ENCODE assay signal across 22 cellular contexts in genomic region chr2:230830428-230830827, GRCh38. TPM values are rescaled to one million over a fixed set of nuclear protein-coding genes. Genes with fewer than 3 reads are reported as not detected.
DNase-seq lines count a peak whose midpoint lies in the region; ATAC-seq and TF ChIP-seq lines count a peak whose summit lies in the region.
"Had no signal": no experiment of that assay in that cellular context is flagged by ENCODE, and none has a peak within 500 bp of the region (broad histone marks: within the 10 kb centered on the region; RNA-seq: fewer than 3 reads in every experiment).

No MANE protein-coding gene starts in this region.

- H3K27ac ChIP-seq in dorsolateral prefrontal cortex = no peak overlapping the region
- H3K27ac ChIP-seq: RWPE1 had no signal

- H3K4me1 Mint-ChIP-seq in activated naive CD4-positive, alpha-beta T cell treated with anti-CD3 and anti-CD28 coated beads for 36 hours (ENCODE audit: low read depth) = no peaks in the 10 kb centered on the region
- peaks cover 4% of the 10 kb centered on the region for H3K4me1 Mint-ChIP-seq in activated T-helper 17 cell treated with anti-CD3 and anti-CD28 coated beads, Interleukin-2, amount 50 U/mL, for 72 hours

- no peaks in the 10 kb centered on the region for H3K36me3 Mint-ChIP-seq in activated naive CD4-positive, alpha-beta T cell treated with anti-CD3 and anti-CD28 coated beads for 36 hours (ENCODE audit: low read depth)
- no peaks in the 10 kb centered on the region for H3K36me3 Mint-ChIP-seq in activated T-helper 17 cell treated with anti-CD3 and anti-CD28 coated beads, Interleukin-2, amount 50 U/mL, for 72 hours (ENCODE audit: low read depth)
- H3K36me3 Mint-ChIP-seq: CD14-positive monocyte had no signal

- H3K4me3 ChIP-seq in retinal pigment epithelial cell (ENCODE audit: low read length) = no peak overlapping the region
- no peak overlapping the region for H3K4me3 ChIP-seq in dorsolateral prefrontal cortex

- in situ Hi-C loops in ACHN (cut with HindIII; ENCODE audit: low pct_ligation_motif_present, low pct_unique_long_range_greater_than_20kb, low sequenced_read_pairs) = no loop called here

- TF ChIP-seq CTCF in retinal pigment epithelial cell (conservative IDR thresholded peaks at IDR 0.05; ENCODE audit: low read depth, low read length) = no peak
- TF ChIP-seq CTCF in dorsolateral prefrontal cortex (IDR thresholded peaks at IDR 0.05 in 54 of 56, conservative IDR thresholded peaks at IDR 0.05 in 2 of 56; ENCODE audit: low read depth in 1 of 56, partially characterized antibody in 56 of 56) = no peak

- DNase-seq in activated naive CD4-positive, alpha-beta T cell treated with anti-CD3 and anti-CD28 coated beads for 36 hours = peak; percentile 26
- no peak for DNase-seq in activated naive CD4-positive, alpha-beta T cell treated with anti-CD3 and anti-CD28 coated beads, Interleukin-2, amount 50 U/mL, for 16 hours
- peak; percentile 19 for DNase-seq in HT1080 (ENCODE audit: low read depth)
- DNase-seq in retinal pigment epithelial cell (ENCODE audit: low read depth) = peak; percentile 16
- no peak for DNase-seq in dorsolateral prefrontal cortex
- DNase-seq in ACHN = no peak
- DNase-seq: AML-193, DMS79 treated with DMSO at 0.1 percent for 48 hours, H9, Karpas-422, MM.1S, NCI-H1092 treated with DMSO at 0.1 percent for 48 hours, NCI-H1694, NCI-H510A treated with DMSO at 0.1 percent for 48 hours, NCI-H82, PC-3, SIG-M5 had no signal

- CTCF ChIA-PET in activated naive CD4-positive, alpha-beta T cell treated with anti-CD3 and anti-CD28 coated beads for 36 hours (lab: Charles Lee) = interaction anchor here (0.6 to 1.6 kb wide), 6 partner anchors 15 to 271 kb away, joined by 3 to 5 read pairs (median 4); no protein-coding TSS in a partner anchor

- peaks cover 37% of the 10 kb centered on the region for H3K27me3 Mint-ChIP-seq in activated naive CD4-positive, alpha-beta T cell treated with anti-CD3 and anti-CD28 coated beads for 36 hours (ENCODE audit: low read depth)
- peaks cover 26% of the 10 kb centered on the region for H3K27me3 Mint-ChIP-seq in activated T-helper 17 cell treated with anti-CD3 and anti-CD28 coated beads, Interleukin-2, amount 50 U/mL, for 72 hours

- peaks cover 0 to 29% (median 12%) of the 10 kb centered on the region in 45 donors for H3K27me3 ChIP-seq in dorsolateral prefrontal cortex

- H3K4me3 Mint-ChIP-seq in activated naive CD4-positive, alpha-beta T cell treated with anti-CD3 and anti-CD28 coated beads for 36 hours = no peak overlapping the region
- no peak overlapping the region for H3K4me3 Mint-ChIP-seq in activated T-helper 17 cell treated with anti-CD3 and anti-CD28 coated beads, Interleukin-2, amount 50 U/mL, for 72 hours
- H3K4me3 Mint-ChIP-seq: CD14-positive monocyte, H9 had no signal

- intact Hi-C loops in activated naive CD4-positive, alpha-beta T cell treated with anti-CD3 and anti-CD28 coated beads for 36 hours (cut with micrococcal nuclease) = no loop called here
- intact Hi-C loops in dorsolateral prefrontal cortex (cut with DNase I) = no loop called here

- H3K27ac Mint-ChIP-seq in activated naive CD4-positive, alpha-beta T cell treated with anti-CD3 and anti-CD28 coated beads for 36 hours = no peak overlapping the region
- no peak overlapping the region for H3K27ac Mint-ChIP-seq in activated T-helper 17 cell treated with anti-CD3 and anti-CD28 coated beads, Interleukin-2, amount 50 U/mL, for 72 hours
- H3K27ac Mint-ChIP-seq: H9 had no signal

- H3K9me3 Mint-ChIP-seq in activated naive CD4-positive, alpha-beta T cell treated with anti-CD3 and anti-CD28 coated beads for 36 hours = no peaks in the 10 kb centered on the region
- H3K9me3 Mint-ChIP-seq in activated T-helper 17 cell treated with anti-CD3 and anti-CD28 coated beads, Interleukin-2, amount 50 U/mL, for 72 hours = no peaks in the 10 kb centered on the region
- H3K9me3 Mint-ChIP-seq: H9 had no signal

- peak; percentile 63 for ATAC-seq in activated T-helper 17 cell treated with anti-CD3 and anti-CD28 coated beads, Interleukin-2, amount 50 U/mL, for 72 hours (replicated peaks)
- no peak for ATAC-seq in GM18873 (IDR thresholded peaks at IDR 0.05; ENCODE audit: low FRiP score, unreplicated experiment)
- ATAC-seq: PC-3, SK-N-SH treated with all-trans-retinoic acid at 6 μM for 48 hours had no signal

RNA-seq across cellular contexts. Expression of gene ITM2C, which starts 34.3 kb away (rescaled TPM):
- total RNA-seq in activated naive CD4-positive, alpha-beta T cell treated with anti-CD3 and anti-CD28 coated beads for 36 hours = 10 to 100 TPM; 13.0 to 13.6 TPM
- total RNA-seq in HT1080 (2014; rRNA removed; shearing (Covaris generic)) = 32.6 and 39.4 TPM in 2 replicates
- polyA plus RNA-seq in HT1080 (2015; cell fraction: cytosol; rRNA removed) = 32.3 and 40.5 TPM in 2 replicates
- polyA plus RNA-seq in HT1080 (2015; cell fraction: nucleus; rRNA removed) = 34.8 and 38.8 TPM in 2 replicates
- total RNA-seq in activated T-helper 17 cell treated with anti-CD3 and anti-CD28 coated beads, Interleukin-2, amount 50 U/mL, for 72 hours = 10 to 100 TPM; 28.7 to 45.0 TPM
- total RNA-seq in dorsolateral prefrontal cortex = 1,000 to 10,000 TPM in 1 of 120 experiments, 100 to 1,000 TPM in 119; 391 to 1,107 (median 596) TPM

Comparison
In these comparisons a context has a peak if more than half of its experiments do, and no peak if none do; other contexts are left out.
1. DNase-seq: peak in activated naive CD4-positive, alpha-beta T cell treated with anti-CD3 and anti-CD28 coated beads for 36 hours (single experiment), HT1080 (single experiment) and retinal pigment epithelial cell (single experiment); none in activated naive CD4-positive, alpha-beta T cell treated with anti-CD3 and anti-CD28 coated beads, Interleukin-2, amount 50 U/mL, for 16 hours (single experiment), dorsolateral prefrontal cortex (0 of 10) and ACHN (single experiment).